30 cellular contexts compared by ENCODE assay signal in the genomic region with DNA sequence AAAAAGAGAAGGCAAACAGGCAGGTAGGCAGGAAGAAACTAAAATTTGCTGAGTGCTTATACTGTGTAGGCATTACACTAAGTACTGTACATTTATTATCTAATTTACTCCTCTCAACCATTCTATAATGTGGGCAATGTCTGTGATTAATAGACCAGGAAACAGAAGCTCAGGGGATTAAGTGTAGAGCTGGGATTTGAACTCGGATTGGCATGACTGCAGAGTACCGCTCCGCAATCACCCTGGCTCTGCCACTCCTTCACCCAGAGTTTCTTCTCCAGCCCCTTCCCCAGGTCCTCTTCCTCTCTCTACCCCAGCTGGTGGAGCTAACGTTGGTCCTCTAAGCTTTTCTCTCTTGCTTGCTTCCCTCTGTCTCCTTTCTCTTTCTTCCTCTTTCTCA. TPM values are rescaled to one million over a fixed set of nuclear protein-coding genes. Genes with fewer than 3 reads are reported as not detected.
DNase-seq lines count a peak whose midpoint lies in the region; ATAC-seq, FAIRE-seq and TF ChIP-seq lines count a peak whose summit lies in the region.
"Had no signal": no experiment of that assay in that cellular context is flagged by ENCODE, and none has a peak within 500 bp of the region (broad histone marks: within the 10 kb centered on the region; RNA-seq: fewer than 3 reads in every experiment).

No MANE protein-coding gene starts in this region.

- H3K27me3 Mint-ChIP-seq in T-helper 17 cell, result peaks cover 22% of the 10 kb centered on the region
- peaks cover 7 to 9% of the 10 kb centered on the region in 2 donors for H3K27me3 Mint-ChIP-seq in stimulated activated naive B cell treated with anti-CD40 and anti-IgM and Interleukin-4, amounts not matched to agents 10 μg/mL and 1 μg/mL and 100 μg/mL, for 72 hours

- no peaks in the 10 kb centered on the region for H3K36me3 ChIP-seq in testis (ENCODE audit: low read depth, missing control alignments)
- H3K36me3 ChIP-seq: brain microvascular endothelial cell, gastrocnemius medialis, upper lobe of right lung had no signal

- peak overlapping the region; percentile 54 for H3K27ac Mint-ChIP-seq in T-helper 17 cell
- H3K27ac Mint-ChIP-seq in stimulated activated naive B cell treated with anti-CD40 and anti-IgM and Interleukin-4, amounts not matched to agents 10 μg/mL and 1 μg/mL and 100 μg/mL, for 72 hours, result no peak overlapping the region
- H3K27ac Mint-ChIP-seq: activated CD4-positive, alpha-beta T cell treated with anti-CD3 and anti-CD28 coated beads for 36 hours; activated naive CD4-positive, alpha-beta T cell treated with anti-CD3 and anti-CD28 coated beads, Interleukin-2, amount 50 U/mL, for 24 hours; nephron progenitor cell had no signal

- WGBS in testis, 2 donors, result 76 to 88% methylated on average over 4 of the region's 4 CpGs

- H3K27me3 ChIP-seq in testis, result no peaks in the 10 kb centered on the region
- H3K27me3 ChIP-seq: brain microvascular endothelial cell, upper lobe of right lung had no signal

- intact Hi-C loops in left colon (cut with DNase I, micrococcal nuclease), result no loop called here
- intact Hi-C loops in testis (cut with DNase I; ENCODE audit: low total_unique reads), result no loop called here

- ATAC-seq in T-helper 17 cell (no peak), left colon (peak; percentile 2), SK-N-SH treated with all-trans-retinoic acid at 6 μM for 48 hours (no peak), HG03378 (IDR thresholded peaks at IDR 0.05; ENCODE audit: unreplicated experiment) (no peak)
- ATAC-seq in stimulated activated naive B cell treated with anti-CD40 and anti-IgM and Interleukin-4, amounts not matched to agents 10 μg/mL and 1 μg/mL and 100 μg/mL, for 72 hours (replicated peaks), result no peak
- ATAC-seq: activated CD4-positive, alpha-beta T cell treated with anti-CD3 and anti-CD28 coated beads for 36 hours; gastrocnemius medialis; left lobe of liver; stimulated activated effector memory CD8-positive, alpha-beta T cell treated with anti-CD3 and anti-CD28 coated beads, Interleukin-12 subunit alpha, Interleukin-12 subunit beta, amount 100 ng/mL, for 72 hours had no signal

- H3K4me3 Mint-ChIP-seq in T-helper 17 cell, result no peak overlapping the region
- no peak overlapping the region for H3K4me3 Mint-ChIP-seq in stimulated activated naive B cell treated with anti-CD40 and anti-IgM and Interleukin-4, amounts not matched to agents 10 μg/mL and 1 μg/mL and 100 μg/mL, for 72 hours
- H3K4me3 Mint-ChIP-seq: activated CD4-positive, alpha-beta T cell treated with anti-CD3 and anti-CD28 coated beads for 36 hours; activated naive CD4-positive, alpha-beta T cell treated with anti-CD3 and anti-CD28 coated beads, Interleukin-2, amount 50 U/mL, for 24 hours; nephron progenitor cell; stimulated activated effector memory CD8-positive, alpha-beta T cell treated with anti-CD3 and anti-CD28 coated beads, Interleukin-12 subunit alpha, Interleukin-12 subunit beta, amount 100 ng/mL, for 72 hours had no signal

- no peaks in the 10 kb centered on the region for H3K9me3 Mint-ChIP-seq in stimulated activated naive B cell treated with anti-CD40 and anti-IgM and Interleukin-4, amounts not matched to agents 10 μg/mL and 1 μg/mL and 100 μg/mL, for 72 hours
- H3K9me3 Mint-ChIP-seq: activated naive CD4-positive, alpha-beta T cell treated with anti-CD3 and anti-CD28 coated beads, Interleukin-2, amount 50 U/mL, for 24 hours; stimulated activated effector memory CD8-positive, alpha-beta T cell treated with anti-CD3 and anti-CD28 coated beads, Interleukin-12 subunit alpha, Interleukin-12 subunit beta, amount 100 ng/mL, for 72 hours had no signal

- DNase-seq in D721Med (ENCODE audit: insufficient read length, low spot score) (no peak), NCI-H82 (lab: John Stamatoyannopoulos, UW) (peak; percentile 84), T-helper 17 cell (no peak), left colon (no peak), testis (no peak)
- no peak for DNase-seq in stimulated activated naive B cell treated with anti-CD40 and anti-IgM and Interleukin-4, amounts not matched to agents 10 μg/mL and 1 μg/mL and 100 μg/mL, for 72 hours
- DNase-seq: activated CD4-positive, alpha-beta T cell treated with anti-CD3 and anti-CD28 coated beads for 36 hours; activated CD8-positive, alpha-beta memory T cell treated with anti-CD3 and anti-CD28 coated beads for 24 hours; activated T-cell treated with anti-CD3 and anti-CD28 coated beads for 4 hours; amniotic stem cell; brain microvascular endothelial cell; cerebellar nuclear complex; COR-L47; DMS79; gastrocnemius medialis; NCI-H1105; NCI-H1930; NCI-H524 treated with DMSO at 0.1 percent for 48 hours; nephron progenitor cell; T-helper 2 cell; upper lobe of right lung had no signal

- TF ChIP-seq CTCF in D721Med (IDR thresholded peaks at IDR 0.05; ENCODE audit: insufficient read depth, missing control alignments) (no peak), testis (IDR thresholded peaks at IDR 0.05) (no peak)

- H3K9me3 ChIP-seq in T-helper 17 cell (ENCODE audit: control insufficient read depth, low read length, poor library complexity, severe bottlenecking) (no peaks in the 10 kb centered on the region), testis (no peaks in the 10 kb centered on the region)
- H3K9me3 ChIP-seq: gastrocnemius medialis, upper lobe of right lung had no signal

- peaks cover 3% of the 10 kb centered on the region for H3K36me3 Mint-ChIP-seq in T-helper 17 cell (ENCODE audit: low read depth)
- no peaks in the 10 kb centered on the region for H3K36me3 Mint-ChIP-seq in stimulated activated naive B cell treated with anti-CD40 and anti-IgM and Interleukin-4, amounts not matched to agents 10 μg/mL and 1 μg/mL and 100 μg/mL, for 72 hours
- H3K36me3 Mint-ChIP-seq: activated naive CD4-positive, alpha-beta T cell treated with anti-CD3 and anti-CD28 coated beads, Interleukin-2, amount 50 U/mL, for 24 hours; stimulated activated effector memory CD8-positive, alpha-beta T cell treated with anti-CD3 and anti-CD28 coated beads, Interleukin-12 subunit alpha, Interleukin-12 subunit beta, amount 100 ng/mL, for 72 hours had no signal

- no peak for TF ChIP-seq POLR2A in testis (IDR thresholded peaks at IDR 0.05)

- H3K4me1 ChIP-seq in testis, result no peaks in the 10 kb centered on the region

- no peak overlapping the region for H3K4me3 ChIP-seq in testis
- H3K4me3 ChIP-seq: gastrocnemius medialis, upper lobe of right lung had no signal

- no peak overlapping the region for H3K27ac ChIP-seq in testis
- H3K27ac ChIP-seq: brain microvascular endothelial cell, C4-2B, gastrocnemius medialis, upper lobe of right lung had no signal

- H3K4me1 Mint-ChIP-seq in T-helper 17 cell, result peaks cover 13% of the 10 kb centered on the region
- H3K4me1 Mint-ChIP-seq in stimulated activated naive B cell treated with anti-CD40 and anti-IgM and Interleukin-4, amounts not matched to agents 10 μg/mL and 1 μg/mL and 100 μg/mL, for 72 hours, result peaks cover 12 to 29% of the 10 kb centered on the region in 2 donors

- FAIRE-seq in D721Med (lab: Jason Lieb, UNC), result peak; percentile 75
- FAIRE-seq: endometrium, G401.6 had no signal

TF ChIP-seq in SK-N-SH treated with all-trans-retinoic acid at 6 μM for 48 hours, 23 proteins besides CTCF, POLR2A, EP300 and RAD21:
- TF ChIP-seq, protein P1, sequence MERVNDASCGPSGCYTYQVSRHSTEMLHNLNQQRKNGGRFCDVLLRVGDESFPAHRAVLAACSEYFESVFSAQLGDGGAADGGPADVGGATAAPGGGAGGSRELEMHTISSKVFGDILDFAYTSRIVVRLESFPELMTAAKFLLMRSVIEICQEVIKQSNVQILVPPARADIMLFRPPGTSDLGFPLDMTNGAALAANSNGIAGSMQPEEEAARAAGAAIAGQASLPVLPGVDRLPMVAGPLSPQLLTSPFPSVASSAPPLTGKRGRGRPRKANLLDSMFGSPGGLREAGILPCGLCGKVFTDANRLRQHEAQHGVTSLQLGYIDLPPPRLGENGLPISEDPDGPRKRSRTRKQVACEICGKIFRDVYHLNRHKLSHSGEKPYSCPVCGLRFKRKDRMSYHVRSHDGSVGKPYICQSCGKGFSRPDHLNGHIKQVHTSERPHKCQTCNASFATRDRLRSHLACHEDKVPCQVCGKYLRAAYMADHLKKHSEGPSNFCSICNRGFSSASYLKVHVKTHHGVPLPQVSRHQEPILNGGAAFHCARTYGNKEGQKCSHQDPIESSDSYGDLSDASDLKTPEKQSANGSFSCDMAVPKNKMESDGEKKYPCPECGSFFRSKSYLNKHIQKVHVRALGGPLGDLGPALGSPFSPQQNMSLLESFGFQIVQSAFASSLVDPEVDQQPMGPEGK (CRISPR knock-in tag; IDR thresholded peaks at IDR 0.05; ENCODE audit: borderline replicate concordance), result no peak
- TF ChIP-seq ESRRG (CRISPR knock-in tag; IDR thresholded peaks at IDR 0.05) (no peak), OSR1 (CRISPR knock-in tag; IDR thresholded peaks at IDR 0.05) (no peak), ZFP3 (CRISPR knock-in tag; IDR thresholded peaks at IDR 0.05) (no peak), ZNF70 (CRISPR knock-in tag; IDR thresholded peaks at IDR 0.05) (no peak), TCF4 (CRISPR knock-in tag; IDR thresholded peaks at IDR 0.05; ENCODE audit: borderline replicate concordance) (no peak), ISL1 (CRISPR knock-in tag; IDR thresholded peaks at IDR 0.05) (no peak), CSDC2 (CRISPR knock-in tag; IDR thresholded peaks at IDR 0.05) (no peak), ARNTL (CRISPR knock-in tag; IDR thresholded peaks at IDR 0.05; ENCODE audit: borderline replicate concordance, low read depth) (no peak), ZNF565 (CRISPR knock-in tag; conservative IDR thresholded peaks at IDR 0.05; ENCODE audit: low read depth) (no peak)

RNA-seq across cellular contexts. Expression of a gene that starts 11.5 kb away (rescaled TPM):
- total RNA-seq in T-helper 17 cell (under 1 TPM in 1 of 2 donors, not detected in 1; 0.52 TPM), left colon (1 to 10 TPM in 1 of 2 donors, not detected in 1; 1.1 TPM), testis (1 to 10 TPM; 1.9 to 9.6 TPM)
- 1.9 TPM for polyA plus RNA-seq in testis (ENCODE audit: insufficient read depth, low read depth, low replicate concordance)

RNA-seq across cellular contexts. Expression of a gene that starts 28.1 kb away (rescaled TPM):
- total RNA-seq in T-helper 17 cell (not detected), left colon (not detected), testis (not detected)
- polyA plus RNA-seq in testis (ENCODE audit: insufficient read depth, low read depth, low replicate concordance), result 0.67 TPM
- total RNA-seq: activated CD4-positive, alpha-beta T cell treated with anti-CD3 and anti-CD28 coated beads for 36 hours; left lobe of liver had no signal

RNA-seq across cellular contexts. Expression of a gene that starts 31.5 kb away (rescaled TPM):
- 1,000 to 10,000 TPM in 1 of 2 donors, 100 to 1,000 TPM in 1; 935 to 1,018 TPM for total RNA-seq in T-helper 17 cell
- total RNA-seq in left colon, result 10 to 100 TPM; 36.1 to 79.4 TPM
- total RNA-seq in testis, result 10 to 100 TPM; 15.8 to 23.8 TPM
- polyA plus RNA-seq in testis (ENCODE audit: insufficient read depth, low read depth, low replicate concordance), result 146 TPM

RNA-seq across cellular contexts. Expression of a gene that starts 35.8 kb away (rescaled TPM):
- total RNA-seq in T-helper 17 cell (not detected), left colon (100 to 1,000 TPM; 191 to 231 TPM), testis (100 to 1,000 TPM; 158 to 171 TPM)
- polyA plus RNA-seq in testis (ENCODE audit: insufficient read depth, low read depth, low replicate concordance), result 126 TPM
- total RNA-seq: activated CD4-positive, alpha-beta T cell treated with anti-CD3 and anti-CD28 coated beads for 36 hours had no signal

RNA-seq across cellular contexts. Expression of a gene that starts 36.4 kb away (rescaled TPM):
- 1 to 10 TPM in 1 of 2 donors, not detected in 1; 1.1 TPM for total RNA-seq in T-helper 17 cell
- total RNA-seq in left colon, result not detected
- 1 to 10 TPM in 1 of 2 donors, not detected in 1; 1.3 TPM for total RNA-seq in testis
- polyA plus RNA-seq in testis (ENCODE audit: insufficient read depth, low read depth, low replicate concordance), result not detected
- total RNA-seq: dermis microvascular lymphatic vessel endothelial cell, gastrocnemius medialis, left lobe of liver, upper lobe of right lung had no signal

Comparison
In these comparisons a context has a peak if more than half of its experiments do, and no peak if none do; other contexts are left out.
1. RNA of a gene that starts 31.5 kb away (total RNA-seq): 935 to 1,018 TPM in T-helper 17 cell; 36.1 to 79.4 TPM in left colon and 15.8 to 23.8 TPM in testis; every median in the first group is over 10 times any median in the second.